5 cellular contexts compared by ENCODE assay signal in genomic region chr6:49110876-49111275, GRCh38.
"Had no signal": no experiment of that assay in that cellular context is flagged by ENCODE, and none has a peak within 500 bp of the region (broad histone marks: within the 10 kb centered on the region; RNA-seq: fewer than 3 reads in every experiment).

No MANE protein-coding gene starts in this region.

- DNase-seq: H9, HCEC 1CT, IMR-90 had no signal

- ATAC-seq: GM23338, K562 had no signal
